ENCODE assay signal across 1 cellular context in genomic region chr3:32940726-32941125, GRCh38.
TF ChIP-seq lines count a peak whose summit lies in the region.

No MANE protein-coding gene starts in this region.

TF ChIP-seq in H1, 55 proteins besides CTCF, POLR2A, EP300 and RAD21:
- TF ChIP-seq SIX5 (IDR thresholded peaks at IDR 0.05; ENCODE audit: low read depth, low read length) = no peak
- TF ChIP-seq MAFK (IDR thresholded peaks at IDR 0.05; ENCODE audit: low read depth, low read length) = no peak
- no peak for TF ChIP-seq MAX (IDR thresholded peaks at IDR 0.05)
- TF ChIP-seq SUZ12 (IDR thresholded peaks at IDR 0.05; ENCODE audit: low read length) = no peak
- TF ChIP-seq CHD7 (IDR thresholded peaks at IDR 0.05; ENCODE audit: insufficient replicate concordance, low read length) = no peak
- no peak for TF ChIP-seq ATF2 (IDR thresholded peaks at IDR 0.05; ENCODE audit: low read length)
- TF ChIP-seq SP1 (IDR thresholded peaks at IDR 0.05; ENCODE audit: low read depth, low read length) = no peak
- TF ChIP-seq TEAD4 (IDR thresholded peaks at IDR 0.05; ENCODE audit: low read depth, low read length) = no peak
- no peak for TF ChIP-seq CBX8 (IDR thresholded peaks at IDR 0.05; ENCODE audit: borderline replicate concordance, low read depth, low read length)
- TF ChIP-seq EGR1 (IDR thresholded peaks at IDR 0.05; ENCODE audit: borderline replicate concordance, low read depth, low read length) = no peak
- no peak for TF ChIP-seq GTF2F1 (IDR thresholded peaks at IDR 0.05; ENCODE audit: borderline replicate concordance, low read depth, low read length)
- no peak for TF ChIP-seq RFX5 (IDR thresholded peaks at IDR 0.05; ENCODE audit: borderline replicate concordance, low read depth, low read length)
- TF ChIP-seq ZNF274 (IDR thresholded peaks at IDR 0.05; ENCODE audit: borderline replicate concordance, extremely low read depth, low read length) = no peak
- TF ChIP-seq POLR2AphosphoS5 (IDR thresholded peaks at IDR 0.05; ENCODE audit: low read depth, low read length) = no peak
- no peak for TF ChIP-seq KDM1A (IDR thresholded peaks at IDR 0.05; ENCODE audit: borderline replicate concordance, low read length)
- no peak for TF ChIP-seq POU5F1 (IDR thresholded peaks at IDR 0.05; ENCODE audit: low read depth, low read length)
- no peak for TF ChIP-seq EZH2 (IDR thresholded peaks at IDR 0.05; ENCODE audit: low read depth, low read length, severe bottlenecking)
- no peak for TF ChIP-seq HDAC2 (IDR thresholded peaks at IDR 0.05; ENCODE audit: borderline replicate concordance in 1 of 2, low read depth in 2 of 2, low read length in 2 of 2)
- no peak for TF ChIP-seq CEBPB (IDR thresholded peaks at IDR 0.05; ENCODE audit: low read depth, low read length)
- no peak for TF ChIP-seq YY1 (IDR thresholded peaks at IDR 0.05; ENCODE audit: low read depth, low read length)
